8 cellular contexts compared by ENCODE assay signal in the genomic region with DNA sequence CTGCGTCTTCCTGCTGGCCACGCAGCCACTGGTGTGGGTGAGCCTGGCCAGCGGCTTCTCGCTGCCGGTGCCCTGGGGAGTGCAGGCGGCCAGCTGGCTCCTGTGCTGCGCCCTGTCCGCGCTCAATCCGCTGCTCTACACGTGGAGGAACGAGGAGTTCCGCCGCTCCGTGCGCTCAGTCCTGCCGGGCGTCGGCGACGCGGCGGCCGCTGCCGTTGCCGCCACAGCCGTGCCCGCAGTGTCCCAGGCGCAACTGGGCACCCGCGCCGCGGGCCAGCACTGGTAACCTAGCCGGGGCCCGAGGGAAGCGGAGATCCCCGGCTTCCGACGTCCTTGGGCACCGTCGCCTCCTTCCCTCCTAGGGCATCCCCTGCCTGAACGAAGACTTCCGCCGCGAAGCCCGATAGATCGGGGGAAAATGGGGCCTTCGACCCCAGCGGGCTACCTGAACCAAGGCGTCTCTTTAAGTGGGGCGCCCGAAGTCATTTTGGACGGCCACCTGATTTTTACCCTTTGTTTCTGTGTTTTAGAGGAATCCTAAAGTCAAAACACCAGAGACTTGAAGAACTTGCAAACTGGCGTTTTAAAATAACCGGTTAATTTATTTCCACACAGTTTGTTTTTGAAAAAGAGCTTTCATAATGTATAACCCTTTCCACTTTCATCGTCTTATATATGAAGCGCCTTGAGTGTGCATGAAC. TPM values are rescaled to one million over a fixed set of nuclear protein-coding genes. Genes with fewer than 3 reads are reported as not detected.
DNase-seq lines count a peak whose midpoint lies in the region; ATAC-seq and TF ChIP-seq lines count a peak whose summit lies in the region.

No MANE protein-coding gene starts in this region.

- 44 to 48% methylated on average over 13 to 14 of the region's 57 CpGs for WGBS in esophagus squamous epithelium, 2 donors

- H3K27me3 ChIP-seq in esophagus squamous epithelium = peaks cover 4 to 88% (median 5%) of the 10 kb centered on the region in 4 donors

- H3K27ac ChIP-seq in esophagus squamous epithelium = no peak overlapping the region

- no peaks in the 10 kb centered on the region for H3K36me3 ChIP-seq in esophagus squamous epithelium

- peak overlapping the region; percentile 12 to 67 (median 39) for H3K4me3 ChIP-seq in esophagus squamous epithelium

- no peak for TF ChIP-seq POLR2A in esophagus squamous epithelium (IDR thresholded peaks at IDR 0.05)

- peak; percentile 56 for ATAC-seq in SK-N-SH treated with all-trans-retinoic acid at 6 μM for 48 hours
- ATAC-seq in omental fat pad (ENCODE audit: low FRiP score) = peak; percentile 50
- ATAC-seq in GM19467 (IDR thresholded peaks at IDR 0.05; ENCODE audit: unreplicated experiment) = no peak

- TF ChIP-seq CTCF in esophagus squamous epithelium (IDR thresholded peaks at IDR 0.05) (no peak), omental fat pad (IDR thresholded peaks at IDR 0.05) (no peak)

- intact Hi-C loops in esophagus squamous epithelium (cut with DNase I) = no loop called here

- H3K4me1 ChIP-seq in esophagus squamous epithelium = peaks cover 10 to 24% (median 16%) of the 10 kb centered on the region in 3 donors

- DNase-seq in NCI-H2227 (lab: John Stamatoyannopoulos, UW; ENCODE audit: unreplicated experiment) = peak; percentile 50
- no peak for DNase-seq in NCI-H2227 treated with DMSO at 0.1 percent for 48 hours (lab: John Stamatoyannopoulos, UW)
- DNase-seq in esophagus squamous epithelium (lab: John Stamatoyannopoulos, UW) = no peak
- DNase-seq in omental fat pad (ENCODE audit: low spot score) = no peak
- no peak for DNase-seq in cerebellum (ENCODE audit: low spot score)
- DNase-seq in A172 (ENCODE audit: low spot score) = no peak

- no peaks in the 10 kb centered on the region for H3K9me3 ChIP-seq in esophagus squamous epithelium

TF ChIP-seq in SK-N-SH treated with all-trans-retinoic acid at 6 μM for 48 hours, 23 proteins besides CTCF, POLR2A, EP300 and RAD21:
- TF ChIP-seq, protein P1, sequence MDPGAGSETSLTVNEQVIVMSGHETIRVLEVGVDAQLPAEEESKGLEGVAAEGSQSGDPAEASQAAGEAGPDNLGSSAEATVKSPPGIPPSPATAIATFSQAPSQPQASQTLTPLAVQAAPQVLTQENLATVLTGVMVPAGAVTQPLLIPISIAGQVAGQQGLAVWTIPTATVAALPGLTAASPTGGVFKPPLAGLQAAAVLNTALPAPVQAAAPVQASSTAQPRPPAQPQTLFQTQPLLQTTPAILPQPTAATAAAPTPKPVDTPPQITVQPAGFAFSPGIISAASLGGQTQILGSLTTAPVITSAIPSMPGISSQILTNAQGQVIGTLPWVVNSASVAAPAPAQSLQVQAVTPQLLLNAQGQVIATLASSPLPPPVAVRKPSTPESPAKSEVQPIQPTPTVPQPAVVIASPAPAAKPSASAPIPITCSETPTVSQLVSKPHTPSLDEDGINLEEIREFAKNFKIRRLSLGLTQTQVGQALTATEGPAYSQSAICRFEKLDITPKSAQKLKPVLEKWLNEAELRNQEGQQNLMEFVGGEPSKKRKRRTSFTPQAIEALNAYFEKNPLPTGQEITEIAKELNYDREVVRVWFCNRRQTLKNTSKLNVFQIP (CRISPR knock-in tag; IDR thresholded peaks at IDR 0.05; ENCODE audit: borderline replicate concordance, low read depth) = no peak

RNA-seq across cellular contexts. Expression of a gene that starts 2.0 kb away (rescaled TPM):
- total RNA-seq in esophagus squamous epithelium = not detected
- 1 to 10 TPM in 1 of 4 donors, under 1 TPM in 2, not detected in 1; 0.28 to 1.9 (median 0.79) TPM for total RNA-seq in omental fat pad
- 1.7 TPM for total RNA-seq in cerebellum
- not detected in 2 replicates for total RNA-seq in A172 (2014; rRNA removed; shearing (Covaris generic))
